In the genomic region with DNA sequence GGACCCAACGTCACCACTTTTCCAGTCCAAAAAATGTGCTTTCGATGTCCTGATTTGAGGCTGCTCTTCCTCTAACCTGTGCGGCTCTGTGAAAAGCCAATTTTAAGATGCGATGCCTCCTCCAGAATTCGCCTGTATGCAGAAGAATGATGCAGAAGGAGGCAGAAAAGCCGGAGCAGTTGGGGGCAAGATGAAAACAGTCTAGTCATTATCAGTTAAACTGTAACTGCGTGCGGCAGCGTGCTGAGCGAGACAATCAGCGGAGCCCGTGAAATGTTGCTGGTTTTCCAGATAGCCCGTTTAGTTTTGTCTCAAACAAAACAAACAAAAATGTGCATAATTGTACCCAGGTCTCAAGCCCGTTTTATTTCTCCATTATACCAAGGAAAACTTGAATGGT, we compare ENCODE assay signal across 14 cellular contexts.
"Had no signal": no experiment of that assay in that cellular context is flagged by ENCODE, and none has a peak within 500 bp of the region (broad histone marks: within the 10 kb centered on the region; RNA-seq: fewer than 3 reads in every experiment).

No MANE protein-coding gene starts in this region.

- H3K9me3 Mint-ChIP-seq: endodermal cell; naive B cell; nephron; stimulated activated naive B cell treated with anti-CD40 and anti-IgM and Interleukin-4, amounts not matched to agents 10 μg/mL and 1 μg/mL and 100 μg/mL, for 72 hours; stimulated activated naive CD8-positive, alpha-beta T cell treated with anti-CD3 and anti-CD28 coated beads, Interleukin-15, amount 100 ng/mL, for 72 hours had no signal

- H3K27me3 ChIP-seq: foreskin keratinocyte had no signal

- H3K36me3 Mint-ChIP-seq: immature natural killer cell; naive B cell; stimulated activated naive B cell treated with anti-CD40 and anti-IgM and Interleukin-4, amounts not matched to agents 10 μg/mL and 1 μg/mL and 100 μg/mL, for 72 hours had no signal

- ATAC-seq: foreskin keratinocyte; left ventricle myocardium superior; psoas muscle; stimulated activated naive B cell treated with anti-CD40 and anti-IgM and Interleukin-4, amounts not matched to agents 10 μg/mL and 1 μg/mL and 100 μg/mL, for 72 hours; stimulated activated naive CD8-positive, alpha-beta T cell treated with anti-CD3 and anti-CD28 coated beads, Interleukin-15, amount 100 ng/mL, for 72 hours had no signal

- DNase-seq: colonic mucosa; effector CD4-positive, alpha-beta T cell; foreskin keratinocyte; left ventricle myocardium superior; naive B cell; psoas muscle; stimulated activated CD4-positive, alpha-beta T cell treated with anti-CD3 and anti-CD28 coated beads, Interleukin-4, amount 100 ng/mL, for 4 hours; stimulated activated naive B cell treated with anti-CD40 and anti-IgM and Interleukin-4, amounts not matched to agents 10 μg/mL and 1 μg/mL and 100 μg/mL, for 72 hours had no signal

- H3K4me1 Mint-ChIP-seq: naive B cell; nephron; stimulated activated naive B cell treated with anti-CD40 and anti-IgM and Interleukin-4, amounts not matched to agents 10 μg/mL and 1 μg/mL and 100 μg/mL, for 72 hours had no signal

- H3K27ac Mint-ChIP-seq: endodermal cell; immature natural killer cell; naive B cell; nephron; stimulated activated naive B cell treated with anti-CD40 and anti-IgM and Interleukin-4, amounts not matched to agents 10 μg/mL and 1 μg/mL and 100 μg/mL, for 72 hours; stimulated activated naive CD8-positive, alpha-beta T cell treated with anti-CD3 and anti-CD28 coated beads, Interleukin-15, amount 100 ng/mL, for 72 hours had no signal

- H3K4me3 Mint-ChIP-seq: endodermal cell; immature natural killer cell; naive B cell; nephron; stimulated activated naive B cell treated with anti-CD40 and anti-IgM and Interleukin-4, amounts not matched to agents 10 μg/mL and 1 μg/mL and 100 μg/mL, for 72 hours; stimulated activated naive CD8-positive, alpha-beta T cell treated with anti-CD3 and anti-CD28 coated beads, Interleukin-15, amount 100 ng/mL, for 72 hours had no signal

- H3K27ac ChIP-seq: colonic mucosa, foreskin keratinocyte, neutrophil, psoas muscle had no signal

- H3K9me3 ChIP-seq: colonic mucosa, neutrophil, psoas muscle had no signal

- H3K4me1 ChIP-seq: colonic mucosa, foreskin keratinocyte, psoas muscle had no signal

- H3K4me3 ChIP-seq: colonic mucosa, lung, psoas muscle had no signal

- H3K36me3 ChIP-seq: colonic mucosa, neutrophil had no signal
